8 cellular contexts compared by ENCODE assay signal in the genomic region with DNA sequence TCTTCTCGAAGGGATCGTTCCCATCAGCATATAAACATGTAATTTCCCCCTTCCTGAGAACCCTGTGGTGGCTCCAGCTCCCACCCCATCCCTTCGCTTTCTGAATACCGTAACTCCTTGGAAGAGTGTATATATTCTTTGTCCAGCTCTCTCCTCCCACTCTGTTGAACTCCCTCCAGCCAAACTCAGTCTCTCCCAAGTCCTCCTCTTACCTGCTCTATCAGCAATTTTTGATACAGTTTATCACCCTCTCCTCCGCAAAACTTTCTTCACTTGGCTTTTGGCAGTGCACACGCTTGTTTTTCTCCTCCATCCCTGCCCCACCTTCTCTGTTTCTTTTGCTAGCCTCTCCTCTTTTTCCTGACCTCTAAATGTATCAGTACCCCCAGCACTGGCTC.
DNase-seq lines count a peak whose midpoint lies in the region; ATAC-seq and TF ChIP-seq lines count a peak whose summit lies in the region.

No MANE protein-coding gene starts in this region.

- H3K9ac ChIP-seq in BLaER1 treated with 17β-estradiol and CSF1 and Interleukin-3, amounts not matched to agents 10 nM and 100 nM: peak overlapping the region; percentile 63 to 79 (median 70); a peak in 21 of 22 replicates
- H3K9ac ChIP-seq in OCI-LY3 (ENCODE audit: low read length) (peak overlapping the region; percentile 88), endocrine pancreas (ENCODE audit: control insufficient read depth, insufficient read depth, low read length) (peak overlapping the region; percentile 88), neural cell (ENCODE audit: low read length) (peak overlapping the region; percentile 61)

- H3K9me2 ChIP-seq in neural cell (ENCODE audit: insufficient read depth, low read length): no peaks in the 10 kb centered on the region

- no peak for TF ChIP-seq EP300 in neural cell (conservative IDR thresholded peaks at IDR 0.05; ENCODE audit: poor library complexity, severe bottlenecking)

- peaks cover 44 to 58% (median 53%) of the 10 kb centered on the region in 10 experiments for H3K4me1 ChIP-seq in BLaER1 treated with 17β-estradiol and CSF1 and Interleukin-3, amounts not matched to agents 10 nM and 100 nM
- peaks cover 42% of the 10 kb centered on the region for H3K4me1 ChIP-seq in OCI-LY3 (ENCODE audit: low read length)
- H3K4me1 ChIP-seq in endocrine pancreas (ENCODE audit: control insufficient read depth, insufficient read depth, low read length): no peaks in the 10 kb centered on the region

- TF ChIP-seq RAD21 in neural cell (conservative IDR thresholded peaks at IDR 0.05): no peak

- H3F3A ChIP-seq in neural cell (ENCODE audit: insufficient read depth, low read length, poor library complexity, severe bottlenecking): no peaks in the 10 kb centered on the region

- H3K4me3 ChIP-seq in BLaER1 treated with 17β-estradiol and CSF1 and Interleukin-3, amounts not matched to agents 10 nM and 100 nM: peak overlapping the region; percentile 51 to 78 (median 65)
- peak overlapping the region; percentile 90 for H3K4me3 ChIP-seq in OCI-LY3 (ENCODE audit: low read length)
- peak overlapping the region; percentile 83 for H3K4me3 ChIP-seq in endocrine pancreas (ENCODE audit: control insufficient read depth, insufficient read depth, low read length)
- peak overlapping the region; percentile 70 for H3K4me3 ChIP-seq in neural cell (ENCODE audit: low read length)

- no peaks in the 10 kb centered on the region for H3K27me3 ChIP-seq in BLaER1 treated with 17β-estradiol and CSF1 and Interleukin-3, amounts not matched to agents 10 nM and 100 nM
- no peaks in the 10 kb centered on the region for H3K27me3 ChIP-seq in OCI-LY3 (ENCODE audit: low read depth, low read length)
- no peaks in the 10 kb centered on the region for H3K27me3 ChIP-seq in endocrine pancreas (ENCODE audit: control insufficient read depth, insufficient read depth, low read length)
- no peaks in the 10 kb centered on the region for H3K27me3 ChIP-seq in neural cell (ENCODE audit: insufficient read depth, low read depth, low read length)

- no peak for DNase-seq in UCSD-AML1 (lab: John Stamatoyannopoulos, UW; ENCODE audit: unreplicated experiment)
- no peak for DNase-seq in NCI-H2227 (lab: John Stamatoyannopoulos, UW; ENCODE audit: unreplicated experiment)
- DNase-seq in activated CD8-positive, alpha-beta memory T cell treated with anti-CD3 and anti-CD28 coated beads, Interleukin-2, amount 50 U/mL, for 4 hours: no peak

- peak overlapping the region; percentile 87 for H2AFZ ChIP-seq in OCI-LY3 (ENCODE audit: low read depth, low read length)
- peak overlapping the region; percentile 94 for H2AFZ ChIP-seq in neural cell (ENCODE audit: low read depth, low read length)

- H3K27ac ChIP-seq in BLaER1 treated with 17β-estradiol and CSF1 and Interleukin-3, amounts not matched to agents 10 nM and 100 nM: peak overlapping the region in 10 of 11 experiments; percentile 43 to 90 (median 76); a peak in 21 of 22 replicates
- H3K27ac ChIP-seq in OCI-LY3 (ENCODE audit: low read length) (peak overlapping the region; percentile 45), neural cell (ENCODE audit: low read length) (peak overlapping the region; percentile 63)

- no peaks in the 10 kb centered on the region for H3K36me3 ChIP-seq in BLaER1 treated with 17β-estradiol and CSF1 and Interleukin-3, amounts not matched to agents 10 nM and 100 nM
- H3K36me3 ChIP-seq in OCI-LY3 (replicated peaks; ENCODE audit: low read depth, low read length) (no peaks in the 10 kb centered on the region), endocrine pancreas (ENCODE audit: control insufficient read depth, insufficient read depth, low read length) (no peaks in the 10 kb centered on the region), neural cell (ENCODE audit: insufficient read depth, low read length) (no peaks in the 10 kb centered on the region)

- H3K79me2 ChIP-seq in OCI-LY3 (ENCODE audit: low read length) (no peaks in the 10 kb centered on the region), neural cell (replicated peaks; ENCODE audit: insufficient read depth, low read length) (no peaks in the 10 kb centered on the region)

- H3K4me2 ChIP-seq in BLaER1 treated with 17β-estradiol and CSF1 and Interleukin-3, amounts not matched to agents 10 nM and 100 nM: peak overlapping the region; percentile 83 to 94 (median 90)
- H3K4me2 ChIP-seq in OCI-LY3 (ENCODE audit: low read length) (peak overlapping the region; percentile 89), neural cell (ENCODE audit: low read length) (peak overlapping the region; percentile 71)

- no peaks in the 10 kb centered on the region for H4K20me1 ChIP-seq in BLaER1 treated with 17β-estradiol and CSF1 and Interleukin-3, amounts not matched to agents 10 nM and 100 nM
- H4K20me1 ChIP-seq in OCI-LY3 (ENCODE audit: insufficient read depth, low read length) (no peaks in the 10 kb centered on the region), neural cell (ENCODE audit: insufficient read depth) (no peaks in the 10 kb centered on the region)

- TF ChIP-seq CTCF in OCI-LY3 (IDR thresholded peaks at IDR 0.05; ENCODE audit: low read depth, low read length): no peak
- TF ChIP-seq CTCF in neural cell (IDR thresholded peaks at IDR 0.05; ENCODE audit: poor library complexity, severe bottlenecking): no peak

- no peak for ATAC-seq in GM19328 (IDR thresholded peaks at IDR 0.05; ENCODE audit: unreplicated experiment)

- H3K9me3 ChIP-seq in BLaER1 treated with 17β-estradiol and CSF1 and Interleukin-3, amounts not matched to agents 10 nM and 100 nM (replicated peaks in 1 of 11): no peaks in the 10 kb centered on the region
- H3K9me3 ChIP-seq in OCI-LY3 (ENCODE audit: insufficient read depth, low read length) (no peaks in the 10 kb centered on the region), endocrine pancreas (ENCODE audit: control insufficient read depth, low read length) (no peaks in the 10 kb centered on the region), neural cell (ENCODE audit: low read length) (no peaks in the 10 kb centered on the region)

TF ChIP-seq in neural cell, 6 proteins besides CTCF, POLR2A, EP300 and RAD21:
- TF ChIP-seq MXI1 (conservative IDR thresholded peaks at IDR 0.05; ENCODE audit: poor library complexity, severe bottlenecking): no peak
- TF ChIP-seq REST (IDR thresholded peaks at IDR 0.05; ENCODE audit: borderline replicate concordance): no peak
- TF ChIP-seq POLR2AphosphoS5 (IDR thresholded peaks at IDR 0.05): no peak
- no peak for TF ChIP-seq EZH2 (IDR thresholded peaks at IDR 0.05; ENCODE audit: borderline replicate concordance, insufficient read depth, low read length, poor library complexity, severe bottlenecking)
- TF ChIP-seq TAF1 (IDR thresholded peaks at IDR 0.05; ENCODE audit: low read depth): no peak
- TF ChIP-seq SMC3 (conservative IDR thresholded peaks at IDR 0.05; ENCODE audit: poor library complexity): no peak
